24 cellular contexts compared by ENCODE assay signal in the genomic region with DNA sequence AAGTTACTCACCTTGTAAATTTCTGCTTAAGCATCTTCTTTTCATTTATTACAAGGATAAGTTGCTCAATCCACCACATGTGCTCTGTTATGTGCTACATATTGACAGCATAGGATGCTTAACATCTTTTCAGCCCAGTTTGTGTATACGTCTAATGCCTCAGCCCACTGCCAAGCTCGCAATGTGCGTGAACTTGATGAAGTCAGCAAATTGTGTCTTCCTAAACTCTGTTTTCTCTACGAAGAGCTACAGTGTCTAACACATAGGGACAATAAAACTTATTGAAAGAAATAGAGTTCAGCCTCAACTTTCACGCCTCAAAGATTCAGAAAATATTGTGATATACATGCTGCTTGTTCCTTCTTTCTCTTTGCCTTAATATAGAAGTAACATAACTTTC.
DNase-seq lines count a peak whose midpoint lies in the region; ATAC-seq, FAIRE-seq and TF ChIP-seq lines count a peak whose summit lies in the region.
"Had no signal": no experiment of that assay in that cellular context is flagged by ENCODE, and none has a peak within 500 bp of the region (broad histone marks: within the 10 kb centered on the region; RNA-seq: fewer than 3 reads in every experiment).

No MANE protein-coding gene starts in this region.

- intact Hi-C loops in HepG2 (cut with micrococcal nuclease; ENCODE audit: unreplicated experiment) = no loop called here
- intact Hi-C loops in right lobe of liver (cut with DNase I) = no loop called here
- intact Hi-C loops in IMR-90 (cut with micrococcal nuclease) = no loop called here

- POLR2A ChIA-PET in HepG2 (lab: Yijun Ruan, JAX) (no interaction called here), IMR-90 (lab: Charles Lee; ENCODE audit: unreplicated experiment) (no interaction called here)

- no peak overlapping the region for H3K4ac ChIP-seq in IMR-90 (ENCODE audit: low read depth, low read length)

- no peak overlapping the region for H4K5ac ChIP-seq in IMR-90 (ENCODE audit: low read depth, low read length)

- H3K23ac ChIP-seq in IMR-90 (ENCODE audit: low read depth, low read length) = no peak overlapping the region

- no peak overlapping the region for H2BK5ac ChIP-seq in IMR-90 (ENCODE audit: low read depth, low read length, poor library complexity, severe bottlenecking)

- TF ChIP-seq POLR2A in HepG2 (IDR thresholded peaks at IDR 0.05; ENCODE audit: insufficient read depth in 1 of 2, low read depth in 2 of 2, low read length in 2 of 2) (no peak), right lobe of liver (IDR thresholded peaks at IDR 0.05) (no peak), IMR-90 (IDR thresholded peaks at IDR 0.05; ENCODE audit: low read depth, low read length) (no peak)

- TF ChIP-seq RAD21 in HepG2 (CRISPR knock-in tag; IDR thresholded peaks at IDR 0.05) = no peak
- no peak for TF ChIP-seq RAD21 in IMR-90 (IDR thresholded peaks at IDR 0.05; ENCODE audit: low read length)

- H3K36me3 ChIP-seq in HepG2 (replicated peaks in 1 of 2; ENCODE audit: control insufficient read depth in 1 of 2, insufficient read depth in 2 of 2, low read length in 2 of 2) (no peaks in the 10 kb centered on the region), right lobe of liver (no peaks in the 10 kb centered on the region), IMR-90 (ENCODE audit: control insufficient read depth, insufficient read depth, low read length) (no peaks in the 10 kb centered on the region)
- H3K36me3 ChIP-seq: BE2C, BLaER1 had no signal

- H2BK120ac ChIP-seq in IMR-90 (ENCODE audit: low read depth, low read length) = no peak overlapping the region

- no peaks in the 10 kb centered on the region for H3K9me3 ChIP-seq in HepG2 (ENCODE audit: low read length)
- H3K9me3 ChIP-seq in right lobe of liver = no peaks in the 10 kb centered on the region
- H3K9me3 ChIP-seq in IMR-90 (ENCODE audit: control insufficient read depth, insufficient read depth, low read length) = no peaks in the 10 kb centered on the region
- H3K9me3 ChIP-seq: BE2C had no signal

- ATAC-seq in HepG2 = no peak
- no peak for ATAC-seq in right lobe of liver
- no peak for ATAC-seq in IMR-90 (ENCODE audit: low read depth)
- no peak for ATAC-seq in GM21825 (IDR thresholded peaks at IDR 0.05; ENCODE audit: unreplicated experiment)
- ATAC-seq: GM12878 had no signal

- H3K9ac ChIP-seq in HepG2 (ENCODE audit: insufficient read depth, low read depth, low read length) (no peak overlapping the region), IMR-90 (ENCODE audit: low read depth, low read length) (no peak overlapping the region)
- H3K9ac ChIP-seq: BLaER1 had no signal

- H3K27me3 ChIP-seq in HepG2 (ENCODE audit: control insufficient read depth in 1 of 2, insufficient read depth in 2 of 2, low read length in 2 of 2) = no peaks in the 10 kb centered on the region
- H3K27me3 ChIP-seq in right lobe of liver = no peaks in the 10 kb centered on the region
- H3K27me3 ChIP-seq in IMR-90 (ENCODE audit: control insufficient read depth, insufficient read depth, low read length) = no peaks in the 10 kb centered on the region
- H3K27me3 ChIP-seq: BE2C, BLaER1 had no signal

- no peaks in the 10 kb centered on the region for H4K20me1 ChIP-seq in HepG2 (ENCODE audit: insufficient read depth, low read length)
- H4K20me1 ChIP-seq in IMR-90 (ENCODE audit: insufficient read depth, low read length) = no peaks in the 10 kb centered on the region
- H4K20me1 ChIP-seq: BLaER1 had no signal

- H2BK20ac ChIP-seq in IMR-90 (ENCODE audit: low read depth, low read length) = no peak overlapping the region

- no peak overlapping the region for H2BK15ac ChIP-seq in IMR-90 (ENCODE audit: low read depth, low read length)

- CTCF ChIA-PET in HepG2 (lab: Yijun Ruan, JAX; ENCODE audit: low intra/inter-chr PET ratio, low total read pairs) (no interaction called here), IMR-90 (lab: Yijun Ruan, JAX) (no interaction called here)

- H3K79me1 ChIP-seq in IMR-90 (ENCODE audit: low read depth in 1 of 2, low read length in 2 of 2) = no peaks in the 10 kb centered on the region

- H2AK9ac ChIP-seq in IMR-90 (replicated peaks; ENCODE audit: low read depth, low read length, poor library complexity) = no peak overlapping the region

- in situ Hi-C loops in HepG2 (cut with HindIII; ENCODE audit: extremely low pct_ligation_motif_present, low pct_unique_long_range_greater_than_20kb) = no loop called here
- in situ Hi-C loops in IMR-90 (cut with MboI; ENCODE audit: low sequenced_read_pairs) = no loop called here

- no peak overlapping the region for H2AK5ac ChIP-seq in IMR-90 (ENCODE audit: low read depth, low read length)

- no peak overlapping the region for H3K14ac ChIP-seq in IMR-90 (replicated peaks; ENCODE audit: low read depth, low read length)

- 21% methylated on average over 5 of the region's 5 CpGs for WGBS in HepG2 (ENCODE audit: low lambda C conversion rate)
- WGBS in right lobe of liver (ENCODE audit: insufficient coverage, low coverage, low lambda C conversion rate, missing lambda C conversion rate) = 71% methylated on average over 5 of the region's 5 CpGs
- WGBS in IMR-90 (ENCODE audit: extremely low coverage in 2 of 2, insufficient read length in 1 of 2), 2 experiments = no CpG with 5 or more reads among the region's 5 CpGs

- no peaks in the 10 kb centered on the region for H3K79me2 ChIP-seq in HepG2 (ENCODE audit: insufficient read depth, low read length)

- no peak overlapping the region for H3K56ac ChIP-seq in IMR-90 (ENCODE audit: extremely low read depth, insufficient read depth, low read length)

- no peak overlapping the region for H4K91ac ChIP-seq in IMR-90 (ENCODE audit: insufficient read depth, low read depth, low read length)

- no peaks in the 10 kb centered on the region for H3K9me1 ChIP-seq in IMR-90 (ENCODE audit: insufficient read depth, low read length)

- H3K4me1 ChIP-seq in HepG2 (ENCODE audit: insufficient read depth, low read length) (no peaks in the 10 kb centered on the region), right lobe of liver (peaks cover 0 to 11% (median 3%) of the 10 kb centered on the region in 4 donors), IMR-90 (ENCODE audit: control insufficient read depth, insufficient read depth, low read length) (no peaks in the 10 kb centered on the region)
- H3K4me1 ChIP-seq: BE2C, BLaER1 had no signal

- FAIRE-seq in HepG2 (lab: Jason Lieb, UNC) = no peak
- FAIRE-seq: GM12878, GM12892, GM18507 had no signal

- no peak overlapping the region for H4K8ac ChIP-seq in IMR-90 (ENCODE audit: low read depth in 2 of 2, low read length in 2 of 2)

- no peak overlapping the region for H3K4me2 ChIP-seq in HepG2 (ENCODE audit: low read depth, low read length)
- no peak overlapping the region for H3K4me2 ChIP-seq in IMR-90 (ENCODE audit: low read depth, low read length)
- H3K4me2 ChIP-seq: BLaER1 had no signal

- no peak overlapping the region for H3K27ac ChIP-seq in HepG2 (ENCODE audit: extremely low read length, insufficient read depth, low read length)
- no peak overlapping the region for H3K27ac ChIP-seq in right lobe of liver
- H3K27ac ChIP-seq in IMR-90 (ENCODE audit: insufficient read depth, low read length) = no peak overlapping the region
- H3K27ac ChIP-seq: 22Rv1, BLaER1 had no signal

- H2AFZ ChIP-seq in HepG2 (ENCODE audit: low read length) (no peak overlapping the region), IMR-90 (replicated peaks; ENCODE audit: low read length, poor library complexity) (no peak overlapping the region)

- no peak for TF ChIP-seq CTCF in HepG2 (CRISPR knock-in tag; IDR thresholded peaks at IDR 0.05)
- no peak for TF ChIP-seq CTCF in right lobe of liver (IDR thresholded peaks at IDR 0.05)
- TF ChIP-seq CTCF in IMR-90 (conservative IDR thresholded peaks at IDR 0.05; ENCODE audit: low read depth, low read length) = no peak

- no peak overlapping the region for H3K18ac ChIP-seq in IMR-90 (ENCODE audit: low read depth, low read length)

- BruUV-seq in HepG2 (replicated peaks; lab: Mats Ljungman, UMichigan) = no TSS peak
- no TSS peak for BruUV-seq in IMR-90 (replicated peaks; lab: Mats Ljungman, UMichigan)

- dilution Hi-C loops in IMR-90 (cut with HindIII; ENCODE audit: low sequenced_read_pairs, unreplicated experiment) = no loop called here

- H3K4me3 ChIP-seq in HepG2 (replicated peaks in 1 of 3; ENCODE audit: insufficient read depth in 1 of 3, low read depth in 2 of 3, low read length in 3 of 3) (no peak overlapping the region), right lobe of liver (no peak overlapping the region), IMR-90 (ENCODE audit: insufficient read depth, low read depth, low read length) (no peak overlapping the region)
- H3K4me3 ChIP-seq: BLaER1, GM12878 had no signal

- DNase-seq in HepG2 (ENCODE audit: low spot score) (no peak), right lobe of liver (no peak), IMR-90 (no peak), NAMALWA (ENCODE audit: low spot score) (no peak)
- DNase-seq: ACHN; BE2C; C1 segment of cervical spinal cord; CD4-positive, alpha-beta memory T cell; CD4-positive, CD25-positive, alpha-beta regulatory T cell; CD8-positive, alpha-beta memory T cell; COR-L47; DMS 273 treated with DMSO at 0.1 percent for 48 hours; DMS153; DMS53; DMS79; DND-41; EL; GDM1 had no signal

- TF ChIP-seq EP300 in HepG2 (IDR thresholded peaks at IDR 0.05; ENCODE audit: low read depth in 2 of 2, low read length in 2 of 2) (no peak), HepG2 (CRISPR knock-in tag; IDR thresholded peaks at IDR 0.05; ENCODE audit: borderline replicate concordance) (no peak)

TF ChIP-seq in HepG2, 621 proteins besides CTCF, POLR2A, EP300 and RAD21:
- no peak for TF ChIP-seq NBN (conservative IDR thresholded peaks at IDR 0.05)
- TF ChIP-seq MAFF (IDR thresholded peaks at IDR 0.05; ENCODE audit: low read depth, low read length) = peak; percentile 73
- peak; percentile 87 to 90 for TF ChIP-seq MAFK (conservative IDR thresholded peaks at IDR 0.05 in 1 of 2, IDR thresholded peaks at IDR 0.05 in 1 of 2; ENCODE audit: low read length in 2 of 2)

TF ChIP-seq in IMR-90, 13 proteins besides CTCF, POLR2A, EP300 and RAD21:
- TF ChIP-seq MAFK (IDR thresholded peaks at IDR 0.05; ENCODE audit: low read depth, low read length) = peak; percentile 40; the same call in 1 of the 2 replicates
- TF ChIP-seq, protein P1, sequence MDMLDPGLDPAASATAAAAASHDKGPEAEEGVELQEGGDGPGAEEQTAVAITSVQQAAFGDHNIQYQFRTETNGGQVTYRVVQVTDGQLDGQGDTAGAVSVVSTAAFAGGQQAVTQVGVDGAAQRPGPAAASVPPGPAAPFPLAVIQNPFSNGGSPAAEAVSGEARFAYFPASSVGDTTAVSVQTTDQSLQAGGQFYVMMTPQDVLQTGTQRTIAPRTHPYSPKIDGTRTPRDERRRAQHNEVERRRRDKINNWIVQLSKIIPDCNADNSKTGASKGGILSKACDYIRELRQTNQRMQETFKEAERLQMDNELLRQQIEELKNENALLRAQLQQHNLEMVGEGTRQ (IDR thresholded peaks at IDR 0.05; ENCODE audit: low read depth, low read length) = no peak
